In the genomic region with DNA sequence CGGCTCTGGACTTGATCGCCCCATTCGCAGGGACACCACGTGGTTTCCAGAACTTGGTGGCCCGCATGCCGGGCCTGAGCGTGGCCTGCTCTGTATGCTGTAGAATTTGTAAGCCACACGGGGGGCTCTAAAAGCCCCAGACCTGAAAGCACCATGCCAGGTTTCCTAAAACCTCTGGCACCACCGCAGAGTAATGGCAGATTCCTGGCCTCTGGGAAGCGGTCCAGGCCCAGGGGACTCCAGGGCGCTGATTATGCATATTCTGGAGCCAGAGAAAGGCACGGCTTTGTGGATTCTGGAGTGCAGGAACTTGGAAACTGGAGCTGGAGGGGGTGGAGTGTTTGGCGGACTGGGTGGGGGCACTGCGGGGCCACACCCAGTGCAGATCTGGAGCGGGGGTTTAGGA, we compare ENCODE assay signal across 1 cellular context.
TF ChIP-seq lines count a peak whose summit lies in the region.

No MANE protein-coding gene starts in this region.

TF ChIP-seq in A549, 52 proteins besides CTCF, POLR2A, EP300 and RAD21 (continued from another document):
- TF ChIP-seq ELK1 (IDR thresholded peaks at IDR 0.05; ENCODE audit: low read depth, low read length) (no peak), ESRRA (IDR thresholded peaks at IDR 0.05; ENCODE audit: borderline replicate concordance, low read length) (no peak), EHF (CRISPR knock-in tag; IDR thresholded peaks at IDR 0.05) (no peak; the same call in 1 of the 2 replicates), BHLHE40 (IDR thresholded peaks at IDR 0.05; ENCODE audit: low read depth, low read length) (no peak), CBX8 (IDR thresholded peaks at IDR 0.05) (no peak), KDM1A (IDR thresholded peaks at IDR 0.05; ENCODE audit: low read depth) (no peak), POLR2AphosphoS2 (conservative IDR thresholded peaks at IDR 0.05; ENCODE audit: low read length) (no peak), PHF8 (IDR thresholded peaks at IDR 0.05; ENCODE audit: borderline replicate concordance, low read depth) (no peak), ZFP36 (IDR thresholded peaks at IDR 0.05; ENCODE audit: borderline replicate concordance, partially characterized antibody) (no peak), ZSCAN20 (CRISPR knock-in tag; IDR thresholded peaks at IDR 0.05) (no peak), HDAC2 (IDR thresholded peaks at IDR 0.05) (no peak), NFE2L2 (conservative IDR thresholded peaks at IDR 0.05; ENCODE audit: low read length) (no peak), NPAS2 (CRISPR knock-in tag; IDR thresholded peaks at IDR 0.05; ENCODE audit: borderline replicate concordance) (no peak), FOSL2 (IDR thresholded peaks at IDR 0.05) (no peak), FOSL2 (CRISPR knock-in tag; IDR thresholded peaks at IDR 0.05) (0 out of 2 replicates have a peak, but pooled peaks have one; percentile 1), SREBF2 (IDR thresholded peaks at IDR 0.05) (no peak), ZC3H11A (IDR thresholded peaks at IDR 0.05) (no peak), MAFK (IDR thresholded peaks at IDR 0.05; ENCODE audit: partially characterized antibody) (peak; percentile 89)
- TF ChIP-seq, protein P1, sequence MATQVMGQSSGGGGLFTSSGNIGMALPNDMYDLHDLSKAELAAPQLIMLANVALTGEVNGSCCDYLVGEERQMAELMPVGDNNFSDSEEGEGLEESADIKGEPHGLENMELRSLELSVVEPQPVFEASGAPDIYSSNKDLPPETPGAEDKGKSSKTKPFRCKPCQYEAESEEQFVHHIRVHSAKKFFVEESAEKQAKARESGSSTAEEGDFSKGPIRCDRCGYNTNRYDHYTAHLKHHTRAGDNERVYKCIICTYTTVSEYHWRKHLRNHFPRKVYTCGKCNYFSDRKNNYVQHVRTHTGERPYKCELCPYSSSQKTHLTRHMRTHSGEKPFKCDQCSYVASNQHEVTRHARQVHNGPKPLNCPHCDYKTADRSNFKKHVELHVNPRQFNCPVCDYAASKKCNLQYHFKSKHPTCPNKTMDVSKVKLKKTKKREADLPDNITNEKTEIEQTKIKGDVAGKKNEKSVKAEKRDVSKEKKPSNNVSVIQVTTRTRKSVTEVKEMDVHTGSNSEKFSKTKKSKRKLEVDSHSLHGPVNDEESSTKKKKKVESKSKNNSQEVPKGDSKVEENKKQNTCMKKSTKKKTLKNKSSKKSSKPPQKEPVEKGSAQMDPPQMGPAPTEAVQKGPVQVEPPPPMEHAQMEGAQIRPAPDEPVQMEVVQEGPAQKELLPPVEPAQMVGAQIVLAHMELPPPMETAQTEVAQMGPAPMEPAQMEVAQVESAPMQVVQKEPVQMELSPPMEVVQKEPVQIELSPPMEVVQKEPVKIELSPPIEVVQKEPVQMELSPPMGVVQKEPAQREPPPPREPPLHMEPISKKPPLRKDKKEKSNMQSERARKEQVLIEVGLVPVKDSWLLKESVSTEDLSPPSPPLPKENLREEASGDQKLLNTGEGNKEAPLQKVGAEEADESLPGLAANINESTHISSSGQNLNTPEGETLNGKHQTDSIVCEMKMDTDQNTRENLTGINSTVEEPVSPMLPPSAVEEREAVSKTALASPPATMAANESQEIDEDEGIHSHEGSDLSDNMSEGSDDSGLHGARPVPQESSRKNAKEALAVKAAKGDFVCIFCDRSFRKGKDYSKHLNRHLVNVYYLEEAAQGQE (IDR thresholded peaks at IDR 0.05): peak; percentile 32; the same call in 1 of the 2 replicates
- TF ChIP-seq, protein P2, sequence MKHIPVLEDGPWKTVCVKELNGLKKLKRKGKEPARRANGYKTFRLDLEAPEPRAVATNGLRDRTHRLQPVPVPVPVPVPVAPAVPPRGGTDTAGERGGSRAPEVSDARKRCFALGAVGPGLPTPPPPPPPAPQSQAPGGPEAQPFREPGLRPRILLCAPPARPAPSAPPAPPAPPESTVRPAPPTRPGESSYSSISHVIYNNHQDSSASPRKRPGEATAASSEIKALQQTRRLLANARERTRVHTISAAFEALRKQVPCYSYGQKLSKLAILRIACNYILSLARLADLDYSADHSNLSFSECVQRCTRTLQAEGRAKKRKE (CRISPR knock-in tag; IDR thresholded peaks at IDR 0.05; ENCODE audit: low read depth): no peak
